ENCODE assay signal across 8 cellular contexts in genomic region chr9:33894316-33894715, GRCh38.
"Had no signal": no experiment of that assay in that cellular context is flagged by ENCODE, and none has a peak within 500 bp of the region (broad histone marks: within the 10 kb centered on the region; RNA-seq: fewer than 3 reads in every experiment).

No MANE protein-coding gene starts in this region.

- H3K4me3 ChIP-seq: GM23248, HAP-1 had no signal

- ATAC-seq: HCT116 had no signal

- H2AFZ ChIP-seq: GM23248 had no signal

- DNase-seq: GM23248, GOT3, H7, KG1 had no signal

- H3K27ac ChIP-seq: GM23248 had no signal

- H3K9ac ChIP-seq: GM23248 had no signal

- FAIRE-seq: HTR-8/SVneo had no signal

- H3K27me3 Mint-ChIP-seq: IgD-negative memory B cell had no signal

- H3K9me3 ChIP-seq: HAP-1 had no signal

- H3K9me3 Mint-ChIP-seq: IgD-negative memory B cell had no signal

- H3K4me3 Mint-ChIP-seq: IgD-negative memory B cell had no signal
